ENCODE assay signal across 1 cellular context in the genomic region with DNA sequence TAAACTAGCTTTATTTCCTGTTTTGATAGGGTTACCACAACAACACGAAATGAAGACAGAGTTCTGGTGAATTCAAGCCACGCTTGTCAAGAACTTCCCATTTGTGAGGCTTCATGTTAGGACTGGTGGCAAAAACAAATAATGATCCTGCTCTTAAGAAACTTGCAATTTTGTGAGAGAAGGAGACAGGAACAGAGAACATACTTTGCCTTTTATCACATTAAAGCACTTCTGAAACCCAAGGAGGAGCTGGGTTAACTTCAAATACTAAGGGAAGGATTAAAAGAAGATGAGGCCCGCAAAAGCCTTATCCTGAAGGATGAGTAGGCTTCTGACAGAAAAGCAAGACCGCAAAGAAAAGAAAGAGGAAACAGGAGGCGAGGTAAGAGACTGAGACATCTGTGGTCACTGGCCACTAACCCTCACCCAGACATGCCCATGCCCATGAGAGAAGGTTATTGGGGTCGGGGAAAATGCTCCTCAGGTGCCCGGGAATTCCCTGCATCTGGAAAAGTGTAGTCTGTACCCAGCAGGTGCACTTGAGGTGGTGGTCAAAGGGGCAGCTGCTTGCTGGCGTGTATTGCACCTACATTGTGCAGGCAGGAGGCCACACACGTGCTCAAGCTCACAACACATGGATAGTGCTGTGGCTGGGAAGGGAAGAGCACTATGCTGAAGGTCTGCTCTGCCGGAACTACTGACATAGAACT.
TF ChIP-seq lines count a peak whose summit lies in the region.

No MANE protein-coding gene starts in this region.

TF ChIP-seq in SK-N-SH treated with all-trans-retinoic acid at 6 μM for 48 hours, 23 proteins besides CTCF, POLR2A, EP300 and RAD21 (continued from another document):
- TF ChIP-seq ARNTL (CRISPR knock-in tag; IDR thresholded peaks at IDR 0.05; ENCODE audit: borderline replicate concordance, low read depth) (no peak), SNAI2 (CRISPR knock-in tag; IDR thresholded peaks at IDR 0.05) (no peak)
